11 cellular contexts compared by ENCODE assay signal in the genomic region with DNA sequence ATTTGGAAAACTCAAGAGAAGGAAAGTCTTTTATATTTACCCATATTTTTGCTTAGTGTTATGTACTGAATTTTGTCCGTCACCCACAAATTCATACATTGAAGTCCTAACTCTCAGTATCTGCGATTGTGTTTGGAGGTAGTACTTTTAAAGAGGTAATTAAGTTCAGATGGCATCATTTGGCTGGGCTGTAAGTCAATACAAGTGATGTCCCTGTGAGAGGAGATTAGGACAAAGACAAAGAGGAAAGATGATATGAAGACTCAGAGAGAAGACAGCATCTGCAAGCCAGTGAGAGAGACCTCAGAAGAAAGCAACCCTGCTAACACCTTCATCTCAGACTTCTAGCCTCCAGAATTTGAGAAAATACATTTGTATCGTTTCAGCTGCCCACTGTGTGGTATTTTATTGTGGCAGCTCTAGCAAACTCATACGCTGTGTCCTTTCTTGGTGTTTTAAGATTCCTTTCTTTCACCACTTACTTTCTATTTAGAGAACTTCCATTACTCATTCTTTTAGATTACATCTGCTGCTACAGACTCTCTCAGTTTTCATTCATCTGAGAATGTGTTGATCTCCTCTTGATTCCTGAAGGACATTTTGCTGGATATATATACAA. TPM values are rescaled to one million over a fixed set of nuclear protein-coding genes. Genes with fewer than 3 reads are reported as not detected.
DNase-seq lines count a peak whose midpoint lies in the region; ATAC-seq, FAIRE-seq and TF ChIP-seq lines count a peak whose summit lies in the region.
"Had no signal": no experiment of that assay in that cellular context is flagged by ENCODE, and none has a peak within 500 bp of the region (broad histone marks: within the 10 kb centered on the region; RNA-seq: fewer than 3 reads in every experiment).

No MANE protein-coding gene starts in this region.

- H3K4me1 ChIP-seq in SK-N-SH (ENCODE audit: control insufficient read depth in 1 of 2, insufficient read depth in 2 of 2, low read depth in 1 of 2, low read length in 1 of 2) = peaks cover 2 to 24% of the 10 kb centered on the region in 2 experiments; a peak in 2 of 4 replicates
- H3K4me1 ChIP-seq in fibroblast of lung (ENCODE audit: control insufficient read depth, extremely low read depth, insufficient read depth, low read length) = peaks cover 11% of the 10 kb centered on the region

- no peaks in the 10 kb centered on the region for H3K27me3 Mint-ChIP-seq in T-cell

- TF ChIP-seq CTCF in SK-N-SH (IDR thresholded peaks at IDR 0.05) = no peak
- TF ChIP-seq CTCF in fibroblast of lung (conservative IDR thresholded peaks at IDR 0.05 in 1 of 2, IDR thresholded peaks at IDR 0.05 in 1 of 2; ENCODE audit: low read depth in 1 of 2, low read length in 2 of 2) = no peak

- H3K79me2 ChIP-seq in SK-N-SH (ENCODE audit: insufficient read depth) (peaks cover 98% of the 10 kb centered on the region), fibroblast of lung (ENCODE audit: control insufficient read depth, insufficient read depth, low read length) (peaks cover 68% of the 10 kb centered on the region)

- peak; percentile 63 for FAIRE-seq in GM12891 (lab: Jason Lieb, UNC)
- FAIRE-seq: TTC549 had no signal

- H4K20me1 ChIP-seq in SK-N-SH (ENCODE audit: insufficient read depth) (peaks cover 58% of the 10 kb centered on the region), fibroblast of lung (ENCODE audit: control insufficient read depth, extremely low read depth, insufficient read depth, low read length) (no peaks in the 10 kb centered on the region)

- peak overlapping the region in 1 of 2 experiments; percentile 34; a peak in 1 of 4 replicates for H3K4me3 ChIP-seq in SK-N-SH (ENCODE audit: low read depth in 2 of 2, low read length in 1 of 2)
- H3K4me3 ChIP-seq in fibroblast of lung (replicated peaks in 1 of 4; ENCODE audit: control extremely low read depth in 1 of 4, insufficient read depth in 1 of 4, low read depth in 3 of 4, low read length in 4 of 4) = no peak overlapping the region

- no peak overlapping the region for H3K4me3 Mint-ChIP-seq in stimulated activated effector memory CD8-positive, alpha-beta T cell treated with anti-CD3 and anti-CD28 coated beads, Interleukin-12 subunit alpha, Interleukin-12 subunit beta, amount 100 ng/mL, for 72 hours
- H3K4me3 Mint-ChIP-seq in T-cell = no peak overlapping the region

- H3K4me1 Mint-ChIP-seq in stimulated activated effector memory CD8-positive, alpha-beta T cell treated with anti-CD3 and anti-CD28 coated beads, Interleukin-12 subunit alpha, Interleukin-12 subunit beta, amount 100 ng/mL, for 72 hours = peaks cover 28% of the 10 kb centered on the region
- peaks cover 38 to 45% (median 41%) of the 10 kb centered on the region in 3 donors for H3K4me1 Mint-ChIP-seq in T-cell

- H3K36me3 Mint-ChIP-seq in stimulated activated effector memory CD8-positive, alpha-beta T cell treated with anti-CD3 and anti-CD28 coated beads, Interleukin-12 subunit alpha, Interleukin-12 subunit beta, amount 100 ng/mL, for 72 hours = peaks cover 13% of the 10 kb centered on the region
- peaks cover 10% of the 10 kb centered on the region for H3K36me3 Mint-ChIP-seq in T-cell

- H3K9ac ChIP-seq in SK-N-SH = peak overlapping the region; percentile 1; the same call in 1 of the 2 replicates
- no peak overlapping the region for H3K9ac ChIP-seq in fibroblast of lung (ENCODE audit: insufficient read depth, low read length)

- no peaks in the 10 kb centered on the region for H3K9me2 ChIP-seq in SK-N-SH

- H3F3A ChIP-seq in SK-N-SH (replicated peaks; ENCODE audit: insufficient read depth) = peaks cover 35% of the 10 kb centered on the region

- peak overlapping the region; percentile 60 for H3K4me2 ChIP-seq in SK-N-SH
- H3K4me2 ChIP-seq in fibroblast of lung (ENCODE audit: extremely low read depth, insufficient read depth, low read length) = peak overlapping the region; percentile 48

- no peak overlapping the region for H2AFZ ChIP-seq in SK-N-SH (ENCODE audit: low read depth)
- no peak overlapping the region for H2AFZ ChIP-seq in fibroblast of lung (ENCODE audit: low read length)

- H3K27me3 ChIP-seq in SK-N-SH (ENCODE audit: insufficient read depth) (no peaks in the 10 kb centered on the region), fibroblast of lung (ENCODE audit: control insufficient read depth, insufficient read depth, low read length) (no peaks in the 10 kb centered on the region)

- H3K27ac ChIP-seq in SK-N-SH (ENCODE audit: low read depth in 2 of 2, low read length in 1 of 2) = peak overlapping the region in 1 of 2 experiments; percentile 75; a peak in 3 of 4 replicates
- H3K27ac ChIP-seq in fibroblast of lung (ENCODE audit: insufficient read depth, low read length) = peak overlapping the region; percentile 17

- TF ChIP-seq EP300 in SK-N-SH (IDR thresholded peaks at IDR 0.05; ENCODE audit: borderline replicate concordance in 1 of 2, low read depth in 1 of 2, low read length in 1 of 2) = no peak

- WGBS in SK-N-SH (ENCODE audit: low lambda C conversion rate) = 58% methylated on average over 4 of the region's 4 CpGs

- ATAC-seq in stimulated activated effector memory CD8-positive, alpha-beta T cell treated with anti-CD3 and anti-CD28 coated beads, Interleukin-12 subunit alpha, Interleukin-12 subunit beta, amount 100 ng/mL, for 72 hours = peak; percentile 62
- ATAC-seq in GM18909 (IDR thresholded peaks at IDR 0.05; ENCODE audit: poor library complexity, unreplicated experiment) (no peak), GM19452 (IDR thresholded peaks at IDR 0.05; ENCODE audit: unreplicated experiment) (no peak), T-cell (replicated peaks in 1 of 4) (no peak)

- H3K27ac Mint-ChIP-seq in stimulated activated effector memory CD8-positive, alpha-beta T cell treated with anti-CD3 and anti-CD28 coated beads, Interleukin-12 subunit alpha, Interleukin-12 subunit beta, amount 100 ng/mL, for 72 hours = no peak overlapping the region
- peak overlapping the region in 1 of 2 donors; percentile 17 for H3K27ac Mint-ChIP-seq in T-cell

- CTCF ChIA-PET in SK-N-SH (lab: Yijun Ruan, JAX) = no interaction called here
- CTCF ChIA-PET in T-cell (lab: Charles Lee) = interaction anchor here in 1 of 2 donors (0.7 kb wide), 1 partner anchor 125 kb away, joined by 3 read pairs; no protein-coding TSS in a partner anchor

- H3K36me3 ChIP-seq in SK-N-SH (replicated peaks in 1 of 2; ENCODE audit: control insufficient read depth in 1 of 2, insufficient read depth in 2 of 2, low read length in 1 of 2) = no peaks in the 10 kb centered on the region
- no peaks in the 10 kb centered on the region for H3K36me3 ChIP-seq in fibroblast of lung (ENCODE audit: control insufficient read depth, insufficient read depth, low read length)

- POLR2A ChIA-PET in SK-N-SH (lab: Yijun Ruan, JAX) = no interaction called here
- POLR2A ChIA-PET in T-cell (lab: Charles Lee) = interaction anchor here in 1 of 2 donors (0.6 kb wide), 1 partner anchor 11 kb away, joined by 9 read pairs; no protein-coding TSS in a partner anchor

- DNase-seq in GM12891 (ENCODE audit: insufficient read length, low spot score) (no peak), SK-N-SH (no peak), fibroblast of lung (ENCODE audit: low read depth in 2 of 2) (peak in 1 of 2 donors; percentile 62), KG1 (lab: John Stamatoyannopoulos, UW) (no peak), T-cell (no peak)
- DNase-seq in stimulated activated effector memory CD8-positive, alpha-beta T cell treated with anti-CD3 and anti-CD28 coated beads, Interleukin-12 subunit alpha, Interleukin-12 subunit beta, amount 100 ng/mL, for 72 hours (ENCODE audit: low spot score in 2 of 2) = no peak
- DNase-seq: Kasumi-1, NCI-H82 had no signal

- H3K9me3 ChIP-seq in SK-N-SH = no peaks in the 10 kb centered on the region
- H3K9me3 ChIP-seq in fibroblast of lung (ENCODE audit: control insufficient read depth, insufficient read depth, low read depth, low read length) = no peaks in the 10 kb centered on the region

- no peak for TF ChIP-seq RAD21 in SK-N-SH (IDR thresholded peaks at IDR 0.05; ENCODE audit: low read length)

- no peaks in the 10 kb centered on the region for H3K9me3 Mint-ChIP-seq in stimulated activated effector memory CD8-positive, alpha-beta T cell treated with anti-CD3 and anti-CD28 coated beads, Interleukin-12 subunit alpha, Interleukin-12 subunit beta, amount 100 ng/mL, for 72 hours
- H3K9me3 Mint-ChIP-seq in T-cell = no peaks in the 10 kb centered on the region

- TF ChIP-seq POLR2A in GM12891 (IDR thresholded peaks at IDR 0.05; ENCODE audit: low read depth, low read length) = no peak

TF ChIP-seq in GM12891, 5 proteins besides CTCF, POLR2A, EP300 and RAD21:
- no peak for TF ChIP-seq TAF1 (IDR thresholded peaks at IDR 0.05; ENCODE audit: low read depth, low read length)
- no peak for TF ChIP-seq POLR2AphosphoS5 (IDR thresholded peaks at IDR 0.05; ENCODE audit: low read depth, low read length)
- no peak for TF ChIP-seq SPI1 (IDR thresholded peaks at IDR 0.05; ENCODE audit: low read depth, low read length)
- no peak for TF ChIP-seq PAX5 (IDR thresholded peaks at IDR 0.05; ENCODE audit: insufficient read depth, low read length, severe bottlenecking)
- TF ChIP-seq POU2F2 (IDR thresholded peaks at IDR 0.05; ENCODE audit: low read depth, low read length) = no peak

TF ChIP-seq in SK-N-SH, 30 proteins besides CTCF, POLR2A, EP300 and RAD21 (continues in another document):
- TF ChIP-seq TEAD4 (IDR thresholded peaks at IDR 0.05; ENCODE audit: borderline replicate concordance, insufficient read depth) (no peak), TAF1 (IDR thresholded peaks at IDR 0.05; ENCODE audit: borderline replicate concordance, low read depth, low read length) (no peak), TCF12 (IDR thresholded peaks at IDR 0.05) (peak; percentile 4; the same call in 1 of the 2 replicates)

RNA-seq across cellular contexts. Expression of a gene that starts 17.0 kb away (rescaled TPM):
- 19.6 TPM for polyA plus RNA-seq in GM12891 (2012; ENCODE audit: low read depth, missing spikeins)
- polyA plus RNA-seq in SK-N-SH (2012; rRNA removed) (22.6 and 29.7 TPM in 2 replicates), fibroblast of lung (42.9 and 70.9 TPM in 2 replicates)
- polyA plus RNA-seq in SK-N-SH (2012; cell fraction: cytosol; rRNA removed) = 18.1 and 24.0 TPM in 2 replicates
- 30.6 and 43.2 TPM in 2 replicates for polyA plus RNA-seq in SK-N-SH (2012; cell fraction: nucleus; rRNA removed)
- total RNA-seq in fibroblast of lung (57.5 and 87.2 TPM in 2 replicates), T-cell (10 to 100 TPM; 51.4 to 75.1 (median 62.2) TPM)
- polyA plus RNA-seq in fibroblast of lung (2012) = 27.1 and 29.6 TPM in 2 replicates
- 73.5 and 141 TPM in 2 replicates for polyA minus RNA-seq in fibroblast of lung (ENCODE audit: low replicate concordance)

RNA-seq across cellular contexts. Expression of a gene that starts 58.4 kb away (rescaled TPM):
- 34.1 TPM for polyA plus RNA-seq in GM12891 (2012; ENCODE audit: low read depth, missing spikeins)
- polyA plus RNA-seq in SK-N-SH (2012; rRNA removed) = 14.7 and 16.1 TPM in 2 replicates
- polyA plus RNA-seq in SK-N-SH (2012; cell fraction: cytosol; rRNA removed) = 18.5 and 18.8 TPM in 2 replicates
- 8.7 and 13.1 TPM in 2 replicates for polyA plus RNA-seq in SK-N-SH (2012; cell fraction: nucleus; rRNA removed)
- 32.6 and 44.3 TPM in 2 replicates for total RNA-seq in fibroblast of lung
- 38.9 and 63.4 TPM in 2 replicates for polyA plus RNA-seq in fibroblast of lung
- polyA plus RNA-seq in fibroblast of lung (2012) = 40.6 and 52.5 TPM in 2 replicates
- polyA minus RNA-seq in fibroblast of lung (ENCODE audit: low replicate concordance) = 6.1 and 6.2 TPM in 2 replicates
- 10 to 100 TPM; 52.4 to 58.4 (median 55.6) TPM for total RNA-seq in T-cell
